ENCODE assay signal across 14 cellular contexts in the genomic region with DNA sequence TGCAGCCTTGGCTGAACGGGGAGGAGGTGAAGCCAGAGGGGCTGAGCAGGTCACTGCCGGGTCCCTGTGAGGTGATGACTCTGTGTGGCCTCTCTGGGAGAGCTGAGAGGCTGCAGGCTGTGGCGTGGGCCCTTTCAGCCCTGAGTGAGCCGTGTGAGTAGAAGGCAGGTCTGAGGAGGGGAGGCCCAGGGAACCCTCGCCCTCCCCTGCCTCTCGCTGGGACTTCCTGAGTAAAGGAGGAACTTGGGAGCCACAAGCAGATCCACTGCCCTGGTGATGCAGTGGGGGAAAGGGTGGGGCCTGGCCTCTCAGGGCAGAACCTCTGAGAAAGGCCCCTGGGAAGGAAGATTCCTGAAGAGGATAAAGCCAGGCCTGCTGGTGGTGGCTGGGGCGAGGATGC. TPM values are rescaled to one million over a fixed set of nuclear protein-coding genes. Genes with fewer than 3 reads are reported as not detected.
A peak's percentile ranks its signal among the peaks of the same experiment; 100 is the strongest.
DNase-seq lines count a peak whose midpoint lies in the region; ATAC-seq, FAIRE-seq and TF ChIP-seq lines count a peak whose summit lies in the region.
"Had no signal": no experiment of that assay in that cellular context is flagged by ENCODE, and none has a peak within 500 bp of the region (broad histone marks: within the 10 kb centered on the region; RNA-seq: fewer than 3 reads in every experiment).

No MANE protein-coding gene starts in this region.

- H3K27ac ChIP-seq in right lobe of liver (no peak overlapping the region), HepG2 (ENCODE audit: extremely low read length, insufficient read depth, low read length) (no peak overlapping the region), parathyroid adenoma (peak overlapping the region; percentile 14)

- no peaks in the 10 kb centered on the region for H4K20me1 ChIP-seq in HepG2 (ENCODE audit: insufficient read depth, low read length)

- intact Hi-C loops in right lobe of liver (cut with DNase I), result no loop called here
- intact Hi-C loops in HepG2 (cut with micrococcal nuclease; ENCODE audit: unreplicated experiment), result no loop called here
- intact Hi-C loops in Right ventricle myocardium superior (cut with DNase I), result no loop called here

- in situ Hi-C loops in HepG2 (cut with HindIII; ENCODE audit: extremely low pct_ligation_motif_present, low pct_unique_long_range_greater_than_20kb), result no loop called here

- H3K4me3 ChIP-seq in right lobe of liver, result no peak overlapping the region
- H3K4me3 ChIP-seq in HepG2 (replicated peaks in 1 of 3; ENCODE audit: insufficient read depth in 1 of 3, low read depth in 2 of 3, low read length in 3 of 3), result no peak overlapping the region
- no peak overlapping the region for H3K4me3 ChIP-seq in parathyroid adenoma (ENCODE audit: low read depth, low read length)

- TF ChIP-seq EP300 in HepG2 (IDR thresholded peaks at IDR 0.05; ENCODE audit: low read depth in 2 of 2, low read length in 2 of 2) (no peak), HepG2 (CRISPR knock-in tag; IDR thresholded peaks at IDR 0.05; ENCODE audit: borderline replicate concordance) (no peak)

- TF ChIP-seq CTCF in right lobe of liver (IDR thresholded peaks at IDR 0.05), result no peak
- TF ChIP-seq CTCF in HepG2 (CRISPR knock-in tag; IDR thresholded peaks at IDR 0.05), result no peak
- no peak for TF ChIP-seq CTCF in parathyroid adenoma (IDR thresholded peaks at IDR 0.05)

- POLR2A ChIA-PET in HepG2 (lab: Yijun Ruan, JAX), result no interaction called here

- H3K9me3 ChIP-seq in right lobe of liver (no peaks in the 10 kb centered on the region), HepG2 (ENCODE audit: low read length) (no peaks in the 10 kb centered on the region), parathyroid adenoma (ENCODE audit: control insufficient read depth, low read length) (no peaks in the 10 kb centered on the region)

- TF ChIP-seq RAD21 in HepG2 (CRISPR knock-in tag; IDR thresholded peaks at IDR 0.05), result no peak

- no peaks in the 10 kb centered on the region for H3K36me3 ChIP-seq in right lobe of liver
- H3K36me3 ChIP-seq in HepG2 (replicated peaks in 1 of 2; ENCODE audit: control insufficient read depth in 1 of 2, insufficient read depth in 2 of 2, low read length in 2 of 2), result peaks cover 7 to 15% of the 10 kb centered on the region in 2 experiments; a peak in 4 of 5 replicates
- H3K36me3 ChIP-seq in parathyroid adenoma (ENCODE audit: control insufficient read depth, insufficient read depth, low read length), result no peaks in the 10 kb centered on the region

- H3K4me2 ChIP-seq in HepG2 (ENCODE audit: low read depth, low read length) (no peak overlapping the region), parathyroid adenoma (ENCODE audit: low read length) (no peak overlapping the region)

- no peak for FAIRE-seq in HepG2 (lab: Jason Lieb, UNC)
- FAIRE-seq: colon had no signal

- DNase-seq in right lobe of liver, result peak in 2 of 3 donors; percentile 59 to 68
- no peak for DNase-seq in HepG2 (ENCODE audit: low spot score)
- peak; percentile 74 for DNase-seq in Right ventricle myocardium superior
- no peak for DNase-seq in NCI-H1048 (lab: John Stamatoyannopoulos, UW)
- DNase-seq in stimulated activated naive CD4-positive, alpha-beta T cell (lab: John Stamatoyannopoulos, UW), result no peak
- DNase-seq in NCI-H2081 (lab: John Stamatoyannopoulos, UW), result no peak
- DNase-seq: activated naive CD8-positive, alpha-beta T cell treated with anti-CD3 and anti-CD28 coated beads, Interleukin-2, amount 10 ng/mL, durations not matched to agents 7 days and 5 days; DMS53; H7; kidney glomerular epithelial cell; NCI-H2029 had no signal

- ATAC-seq in right lobe of liver (peak; percentile 61 to 81 (median 76)), HepG2 (no peak), Right ventricle myocardium superior (ENCODE audit: poor library complexity) (peak; percentile 72), GM18505 (IDR thresholded peaks at IDR 0.05; ENCODE audit: unreplicated experiment) (no peak)

- CTCF ChIA-PET in HepG2 (lab: Yijun Ruan, JAX; ENCODE audit: low intra/inter-chr PET ratio, low total read pairs), result no interaction called here

- H3K4me1 ChIP-seq in right lobe of liver (no peaks in the 10 kb centered on the region), HepG2 (ENCODE audit: insufficient read depth, low read length) (peaks cover 7% of the 10 kb centered on the region), parathyroid adenoma (no peaks in the 10 kb centered on the region)

- H2AFZ ChIP-seq in HepG2 (ENCODE audit: low read length) (no peak overlapping the region), parathyroid adenoma (no peak overlapping the region)

- H3K27me3 ChIP-seq in right lobe of liver (no peaks in the 10 kb centered on the region), HepG2 (ENCODE audit: control insufficient read depth in 1 of 2, insufficient read depth in 2 of 2, low read length in 2 of 2) (no peaks in the 10 kb centered on the region), parathyroid adenoma (ENCODE audit: control insufficient read depth, insufficient read depth, low read length) (no peaks in the 10 kb centered on the region)

- BruUV-seq in HepG2 (replicated peaks; lab: Mats Ljungman, UMichigan), result no TSS peak

- no peak overlapping the region for H3K9ac ChIP-seq in HepG2 (ENCODE audit: insufficient read depth, low read depth, low read length)
- no peak overlapping the region for H3K9ac ChIP-seq in parathyroid adenoma

- peaks cover 29% of the 10 kb centered on the region for H3K79me2 ChIP-seq in HepG2 (ENCODE audit: insufficient read depth, low read length)
- H3K79me2 ChIP-seq in parathyroid adenoma, result peaks cover 3% of the 10 kb centered on the region

- TF ChIP-seq POLR2A in right lobe of liver (IDR thresholded peaks at IDR 0.05) (no peak), HepG2 (IDR thresholded peaks at IDR 0.05; ENCODE audit: insufficient read depth in 1 of 2, low read depth in 2 of 2, low read length in 2 of 2) (no peak), GM18505 (IDR thresholded peaks at IDR 0.05; ENCODE audit: borderline replicate concordance, extremely low read depth, insufficient read depth, insufficient read length) (no peak)

- 70% methylated on average over 2 of the region's 7 CpGs for WGBS in right lobe of liver (ENCODE audit: insufficient coverage, low coverage, low lambda C conversion rate, missing lambda C conversion rate)
- WGBS in HepG2 (ENCODE audit: low lambda C conversion rate), result 94% methylated on average over 7 of the region's 7 CpGs

TF ChIP-seq in HepG2, 621 proteins besides CTCF, POLR2A, EP300 and RAD21:
- no peak for TF ChIP-seq NR2F6 (IDR thresholded peaks at IDR 0.05)
- TF ChIP-seq NR2F6 (CRISPR knock-in tag; IDR thresholded peaks at IDR 0.05), result no peak
- TF ChIP-seq ZNF333 (CRISPR knock-in tag; IDR thresholded peaks at IDR 0.05; ENCODE audit: borderline replicate concordance), result no peak

RNA-seq across cellular contexts. Expression of a gene that starts 22.8 kb away (rescaled TPM):
- total RNA-seq in right lobe of liver, result 10 to 100 TPM in 4 of 6 experiments, 1 to 10 TPM in 2; 5.9 to 18.6 (median 10.6) TPM
- total RNA-seq in HepG2 (2016; rRNA removed; fragmentation: Illumina TruSeq; extraction: Trizol), result 10.0 and 10.1 TPM in 2 replicates
- 2.6 and 4.1 TPM in 2 replicates for total RNA-seq in HepG2 (2016; cell fraction: cytosol; rRNA removed; fragmentation: Illumina TruSeq; extraction: Trizol; ENCODE audit: low read depth)
- 6.6 and 8.8 TPM in 2 replicates for total RNA-seq in HepG2 (2016; cell fraction: insoluble cytoplasmic fraction; rRNA removed; fragmentation: Illumina TruSeq; extraction: Trizol)
- 4.1 and 4.5 TPM in 2 replicates for total RNA-seq in HepG2 (2016; cell fraction: membrane; rRNA removed; fragmentation: Illumina TruSeq; extraction: Trizol)
- 8.1 and 10.7 TPM in 2 replicates for total RNA-seq in HepG2 (2016; cell fraction: nucleus; rRNA removed; fragmentation: Illumina TruSeq; extraction: Trizol)
- 16.4 and 18.4 TPM in 2 replicates for polyA plus RNA-seq in HepG2 (2011; rRNA removed)
- 13.7 and 15.2 TPM in 2 replicates for polyA plus RNA-seq in HepG2 (2011; cell fraction: cytosol; rRNA removed)
- polyA plus RNA-seq in HepG2 (2011; cell fraction: nucleus; rRNA removed), result 36.9 and 55.6 TPM in 2 replicates
- polyA plus RNA-seq in HepG2 (2012), result 17.7 and 30.3 TPM in 2 replicates
- polyA plus RNA-seq in HepG2 (2016; cell fraction: cytosol; fragmentation: Illumina TruSeq; extraction: Trizol; ENCODE audit: low read depth), result 1.3 and 1.6 TPM in 2 replicates
- 9.2 and 12.3 TPM in 2 replicates for polyA plus RNA-seq in HepG2 (2016; cell fraction: insoluble cytoplasmic fraction; fragmentation: Illumina TruSeq; extraction: Trizol; ENCODE audit: low read depth)
- polyA plus RNA-seq in HepG2 (2016; cell fraction: membrane; fragmentation: Illumina TruSeq; extraction: Trizol; ENCODE audit: low read depth), result 2.9 and 3.7 TPM in 2 replicates
- polyA plus RNA-seq in HepG2 (2016; cell fraction: nucleus; fragmentation: Illumina TruSeq; extraction: Trizol; ENCODE audit: insufficient read depth, low read depth), result 36.8 and 40.3 TPM in 2 replicates
- polyA minus RNA-seq in HepG2 (2011; rRNA and poly(A)+ RNA removed; ENCODE audit: low replicate concordance), result 1.7 and 22.0 TPM in 2 replicates
- 6.0 and 8.7 TPM in 2 replicates for polyA minus RNA-seq in HepG2 (2011; cell fraction: cytosol; rRNA and poly(A)+ RNA removed)
- 31.8 and 34.1 TPM in 2 replicates for polyA minus RNA-seq in HepG2 (2011; cell fraction: nucleus; rRNA and poly(A)+ RNA removed)
- total RNA-seq in Right ventricle myocardium superior, result 10.0 TPM

Comparison
In these comparisons a context has a peak if more than half of its experiments do, and no peak if none do; other contexts are left out.
1. ATAC-seq: peak in right lobe of liver (4 of 4) and Right ventricle myocardium superior (single experiment); none in HepG2 (single experiment) and GM18505 (single experiment).
2. DNase-seq: peak in right lobe of liver (2 of 3) and Right ventricle myocardium superior (single experiment); none in HepG2 (single experiment), NCI-H1048 (single experiment), stimulated activated naive CD4-positive, alpha-beta T cell (0 of 6) and NCI-H2081 (0 of 2).